Comparison of ENCODE assay signal across 15 cellular contexts in genomic region chr5:137415231-137415681, GRCh38.
DNase-seq lines count a peak whose midpoint lies in the region; ATAC-seq and TF ChIP-seq lines count a peak whose summit lies in the region.
"Had no signal": no experiment of that assay in that cellular context is flagged by ENCODE, and none has a peak within 500 bp of the region (broad histone marks: within the 10 kb centered on the region; RNA-seq: fewer than 3 reads in every experiment).

No MANE protein-coding gene starts in this region.

- H3K36me3 ChIP-seq in right atrium auricular region: no peaks in the 10 kb centered on the region
- H3K36me3 ChIP-seq: left lung had no signal

- in situ Hi-C loops in astrocyte of the spinal cord (cut with HindIII; ENCODE audit: low sequenced_read_pairs): no loop called here

- POLR2A ChIA-PET in AG04450 (lab: Yijun Ruan, JAX): no interaction called here

- H3K4me1 ChIP-seq in right atrium auricular region: peaks cover 0 to 24% of the 10 kb centered on the region in 2 donors
- H3K4me1 ChIP-seq: left lung had no signal

- TF ChIP-seq CTCF in AG04450 (IDR thresholded peaks at IDR 0.05; ENCODE audit: low read depth, low read length) (no peak), astrocyte of the spinal cord (IDR thresholded peaks at IDR 0.05; ENCODE audit: low read depth, low read length) (no peak), right atrium auricular region (IDR thresholded peaks at IDR 0.05) (no peak)

- no peaks in the 10 kb centered on the region for H3K9me3 ChIP-seq in AG04450 (ENCODE audit: control insufficient read depth, insufficient read depth, low read length)
- H3K9me3 ChIP-seq in right atrium auricular region: peaks cover 0 to 12% of the 10 kb centered on the region in 2 donors

- H3K27me3 ChIP-seq in AG04450 (ENCODE audit: control insufficient read depth, insufficient read depth, low read length) (no peaks in the 10 kb centered on the region), right atrium auricular region (no peaks in the 10 kb centered on the region)
- H3K27me3 ChIP-seq: left lung had no signal

- DNase-seq in AG04450 (ENCODE audit: low read depth, low spot score) (no peak), HS-27A (ENCODE audit: low read depth) (peak; percentile 51), astrocyte of the spinal cord (ENCODE audit: low read depth, low spot score) (peak; percentile 89), islet precursor cell (peak; percentile 33), right atrium auricular region (ENCODE audit: low spot score) (no peak)
- DNase-seq: activated CD8-positive, alpha-beta T cell treated with anti-CD3 and anti-CD28 coated beads for 36 hours; activated naive CD4-positive, alpha-beta T cell treated with anti-CD3 and anti-CD28 coated beads for 36 hours; cortex of kidney; glutamatergic neuron; left lung; MM.1S; OCI-M1 had no signal

- H3K27ac ChIP-seq in AG04450 (ENCODE audit: low read depth, low read length): peak overlapping the region; percentile 63
- no peak overlapping the region for H3K27ac ChIP-seq in right atrium auricular region
- H3K27ac ChIP-seq: left lung had no signal

- ATAC-seq in HG03025 (IDR thresholded peaks at IDR 0.05; ENCODE audit: low FRiP score, unreplicated experiment): no peak
- ATAC-seq in GM19023 (IDR thresholded peaks at IDR 0.05; ENCODE audit: unreplicated experiment): no peak
- ATAC-seq in HG02981 (IDR thresholded peaks at IDR 0.05; ENCODE audit: unreplicated experiment): no peak
- ATAC-seq: activated CD8-positive, alpha-beta T cell treated with anti-CD3 and anti-CD28 coated beads for 36 hours; left lung had no signal

- CTCF ChIA-PET in AG04450 (lab: Charles Lee): interaction anchor here (0.7 to 1.5 kb wide), 2 partner anchors 64 to 95 kb away, joined by 4 to 5 read pairs; no protein-coding TSS in a partner anchor

- H3K4me3 ChIP-seq in AG04450 (ENCODE audit: low read depth, low read length) (no peak overlapping the region), astrocyte of the spinal cord (ENCODE audit: low read depth, low read length) (no peak overlapping the region), right atrium auricular region (no peak overlapping the region)
- H3K4me3 ChIP-seq: left lung had no signal

Comparison
In these comparisons a context has a peak if more than half of its experiments do, and no peak if none do; other contexts are left out.
1. DNase-seq: peak in HS-27A (single experiment), astrocyte of the spinal cord (single experiment) and islet precursor cell (single experiment); none in AG04450 (single experiment) and right atrium auricular region (single experiment).